1 cellular context compared by ENCODE assay signal in the genomic region with DNA sequence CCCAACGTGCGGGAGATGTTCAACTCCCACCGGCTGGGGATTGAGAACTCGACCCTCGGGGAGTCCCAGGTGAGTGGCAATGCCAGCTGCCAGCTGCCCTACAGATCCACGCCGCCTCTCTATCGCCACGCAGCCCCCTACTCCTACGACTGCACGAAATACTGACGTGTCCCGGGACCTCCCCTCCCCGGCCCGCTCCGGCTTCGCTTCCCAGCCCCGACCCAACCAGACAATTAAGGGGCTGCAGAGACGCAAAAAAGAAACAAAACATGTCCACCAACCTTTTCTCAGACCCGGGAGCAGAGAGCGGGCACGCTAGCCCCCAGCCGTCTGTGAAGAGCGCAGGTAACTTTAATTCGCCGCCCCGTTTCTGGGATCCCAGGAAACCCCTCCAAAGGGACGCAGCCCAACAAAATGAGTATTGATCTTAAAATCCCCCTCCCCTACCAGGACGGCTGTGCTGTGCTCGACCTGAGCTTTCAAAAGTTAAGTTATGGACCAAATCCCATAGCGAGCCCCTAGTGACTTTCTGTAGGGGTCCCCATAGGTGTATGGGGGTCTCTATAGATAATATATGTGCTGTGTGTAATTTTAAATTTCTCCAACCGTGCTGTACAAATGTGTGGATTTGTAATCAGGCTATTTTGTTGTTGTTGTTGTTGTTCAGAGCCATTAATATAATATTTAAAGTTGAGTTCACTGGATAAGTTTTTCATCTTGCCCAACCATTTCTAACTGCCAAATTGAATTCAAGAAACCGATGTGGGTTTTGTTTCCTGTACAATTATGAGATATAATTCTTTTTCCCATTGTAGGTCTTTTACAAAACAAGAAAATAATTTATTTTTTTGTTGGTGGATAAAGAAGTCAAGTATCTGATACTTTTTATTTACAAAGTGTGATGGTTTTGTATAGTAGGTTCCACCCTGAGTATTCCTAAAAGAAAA.
TF ChIP-seq lines count a peak whose summit lies in the region.

No MANE protein-coding gene starts in this region.

TF ChIP-seq in IMR-90, 13 proteins besides CTCF, POLR2A, EP300 and RAD21 (continued from another document):
- TF ChIP-seq, protein P1, sequence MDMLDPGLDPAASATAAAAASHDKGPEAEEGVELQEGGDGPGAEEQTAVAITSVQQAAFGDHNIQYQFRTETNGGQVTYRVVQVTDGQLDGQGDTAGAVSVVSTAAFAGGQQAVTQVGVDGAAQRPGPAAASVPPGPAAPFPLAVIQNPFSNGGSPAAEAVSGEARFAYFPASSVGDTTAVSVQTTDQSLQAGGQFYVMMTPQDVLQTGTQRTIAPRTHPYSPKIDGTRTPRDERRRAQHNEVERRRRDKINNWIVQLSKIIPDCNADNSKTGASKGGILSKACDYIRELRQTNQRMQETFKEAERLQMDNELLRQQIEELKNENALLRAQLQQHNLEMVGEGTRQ (IDR thresholded peaks at IDR 0.05; ENCODE audit: low read depth, low read length), result no peak
- TF ChIP-seq CEBPB (IDR thresholded peaks at IDR 0.05; ENCODE audit: low read depth, low read length) (no peak), MXI1 (IDR thresholded peaks at IDR 0.05; ENCODE audit: borderline replicate concordance, low read depth, low read length) (no peak), SMC3 (IDR thresholded peaks at IDR 0.05; ENCODE audit: low read depth, low read length) (no peak), RCOR1 (IDR thresholded peaks at IDR 0.05; ENCODE audit: insufficient replicate concordance, low read length) (no peak), NFE2L2 (IDR thresholded peaks at IDR 0.05; ENCODE audit: low read depth, low read length) (no peak), ELK1 (IDR thresholded peaks at IDR 0.05; ENCODE audit: borderline replicate concordance, low read depth, low read length) (no peak), BHLHE40 (IDR thresholded peaks at IDR 0.05; ENCODE audit: low read depth, low read length) (no peak)
TF ChIP-seq in IMR-90: peak in this region for 0.
